ENCODE assay signal across 13 cellular contexts in genomic region chr4:124804584-124804983, GRCh38.
A peak's percentile ranks its signal among the peaks of the same experiment; 100 is the strongest.
DNase-seq lines count a peak whose midpoint lies in the region; ATAC-seq and TF ChIP-seq lines count a peak whose summit lies in the region.
"Had no signal": no experiment of that assay in that cellular context is flagged by ENCODE, and none has a peak within 500 bp of the region (broad histone marks: within the 10 kb centered on the region; RNA-seq: fewer than 3 reads in every experiment).

No MANE protein-coding gene starts in this region.

- TF ChIP-seq CTCF in IMR-90 (conservative IDR thresholded peaks at IDR 0.05; ENCODE audit: low read depth, low read length), result no peak
- no peak for TF ChIP-seq CTCF in osteoblast (IDR thresholded peaks at IDR 0.05; ENCODE audit: extremely low read depth, low read depth, low read length)

- H3K56ac ChIP-seq in IMR-90 (ENCODE audit: extremely low read depth, insufficient read depth, low read length), result no peak overlapping the region

- H2BK120ac ChIP-seq in IMR-90 (ENCODE audit: low read depth, low read length), result no peak overlapping the region

- no peak overlapping the region for H4K91ac ChIP-seq in IMR-90 (ENCODE audit: insufficient read depth, low read depth, low read length)

- dilution Hi-C loops in IMR-90 (cut with HindIII; ENCODE audit: low sequenced_read_pairs, unreplicated experiment), result no loop called here

- no peak overlapping the region for H2AK5ac ChIP-seq in IMR-90 (ENCODE audit: low read depth, low read length)

- H2AK9ac ChIP-seq in IMR-90 (replicated peaks; ENCODE audit: low read depth, low read length, poor library complexity), result no peak overlapping the region

- ATAC-seq in GM19324 (IDR thresholded peaks at IDR 0.05; ENCODE audit: low FRiP score, unreplicated experiment) (peak; percentile 90), HG02763 (IDR thresholded peaks at IDR 0.05; ENCODE audit: unreplicated experiment) (peak; percentile 85), IMR-90 (ENCODE audit: low read depth) (no peak)

- no peaks in the 10 kb centered on the region for H3K9me3 ChIP-seq in IMR-90 (ENCODE audit: control insufficient read depth, insufficient read depth, low read length)
- H3K9me3 ChIP-seq in osteoblast (ENCODE audit: low read depth, low read length), result no peaks in the 10 kb centered on the region

- no peaks in the 10 kb centered on the region for H3K79me1 ChIP-seq in IMR-90 (ENCODE audit: low read depth in 1 of 2, low read length in 2 of 2)

- H3K18ac ChIP-seq in IMR-90 (ENCODE audit: low read depth, low read length), result no peak overlapping the region

- H3K9ac ChIP-seq in IMR-90 (ENCODE audit: low read depth, low read length), result no peak overlapping the region

- no peak overlapping the region for H2BK5ac ChIP-seq in IMR-90 (ENCODE audit: low read depth, low read length, poor library complexity, severe bottlenecking)

- H3K27me3 ChIP-seq in IMR-90 (ENCODE audit: control insufficient read depth, insufficient read depth, low read length) (no peaks in the 10 kb centered on the region), osteoblast (ENCODE audit: insufficient read depth, low read length) (no peaks in the 10 kb centered on the region)

- POLR2A ChIA-PET in IMR-90 (lab: Charles Lee; ENCODE audit: unreplicated experiment), result no interaction called here

- peak; percentile 18 for DNase-seq in IMR-90
- DNase-seq in renal cortical epithelial cell (ENCODE audit: low read depth), result peak; percentile 71
- no peak for DNase-seq in osteoblast (ENCODE audit: insufficient read length, low spot score, missing footprints)
- DNase-seq in GM19238 (ENCODE audit: insufficient read length, low spot score), result no peak
- no peak for DNase-seq in COR-L47 (lab: John Stamatoyannopoulos, UW)
- DNase-seq: activated CD4-positive, alpha-beta T cell treated with anti-CD3 and anti-CD28 coated beads, Interleukin-2, amount 10 ng/mL, durations not matched to agents 7 days and 5 days; activated naive CD8-positive, alpha-beta T cell treated with anti-CD3 and anti-CD28 coated beads, Interleukin-2, amount 10 ng/mL, durations not matched to agents 7 days and 5 days; DMS 273 treated with DMSO at 0.1 percent for 48 hours; kidney; NCI-H2171; stimulated activated CD4-positive, alpha-beta T cell treated with anti-CD3 and anti-CD28 coated beads, Interleukin-15, amount 100 ng/mL, for 24 hours had no signal

- H3K36me3 ChIP-seq in IMR-90 (ENCODE audit: control insufficient read depth, insufficient read depth, low read length), result no peaks in the 10 kb centered on the region
- H3K36me3 ChIP-seq in osteoblast (ENCODE audit: insufficient read depth, low read length), result no peaks in the 10 kb centered on the region

- no TSS peak for BruUV-seq in IMR-90 (replicated peaks; lab: Mats Ljungman, UMichigan)

- H2BK15ac ChIP-seq in IMR-90 (ENCODE audit: low read depth, low read length), result no peak overlapping the region

- H3K27ac ChIP-seq in IMR-90 (ENCODE audit: insufficient read depth, low read length) (no peak overlapping the region), osteoblast (ENCODE audit: low read depth, low read length) (no peak overlapping the region)

- in situ Hi-C loops in IMR-90 (cut with MboI; ENCODE audit: low sequenced_read_pairs), result no loop called here

- H2BK20ac ChIP-seq in IMR-90 (ENCODE audit: low read depth, low read length), result no peak overlapping the region

- no peak overlapping the region for H4K8ac ChIP-seq in IMR-90 (ENCODE audit: low read depth in 2 of 2, low read length in 2 of 2)

- H4K20me1 ChIP-seq in IMR-90 (ENCODE audit: insufficient read depth, low read length), result no peaks in the 10 kb centered on the region
- no peaks in the 10 kb centered on the region for H4K20me1 ChIP-seq in osteoblast (ENCODE audit: insufficient read depth, low read length)

- H3K14ac ChIP-seq in IMR-90 (replicated peaks; ENCODE audit: low read depth, low read length), result no peak overlapping the region

- TF ChIP-seq POLR2A in IMR-90 (IDR thresholded peaks at IDR 0.05; ENCODE audit: low read depth, low read length), result no peak

- H3K4me2 ChIP-seq in IMR-90 (ENCODE audit: low read depth, low read length), result no peak overlapping the region
- no peak overlapping the region for H3K4me2 ChIP-seq in osteoblast (ENCODE audit: insufficient read depth, low read length)

- H3K4me1 ChIP-seq in IMR-90 (ENCODE audit: control insufficient read depth, insufficient read depth, low read length) (no peaks in the 10 kb centered on the region), osteoblast (ENCODE audit: insufficient read depth, low read length) (no peaks in the 10 kb centered on the region)

- H3K9me1 ChIP-seq in IMR-90 (ENCODE audit: insufficient read depth, low read length), result no peaks in the 10 kb centered on the region

- no peak overlapping the region for H2AFZ ChIP-seq in IMR-90 (replicated peaks; ENCODE audit: low read length, poor library complexity)
- H2AFZ ChIP-seq in osteoblast (ENCODE audit: low read length), result no peak overlapping the region

- TF ChIP-seq RAD21 in IMR-90 (IDR thresholded peaks at IDR 0.05; ENCODE audit: low read length), result no peak

- no peak overlapping the region for H4K5ac ChIP-seq in IMR-90 (ENCODE audit: low read depth, low read length)

- CTCF ChIA-PET in IMR-90 (lab: Yijun Ruan, JAX), result no interaction called here

- no peak overlapping the region for H3K4me3 ChIP-seq in IMR-90 (ENCODE audit: insufficient read depth, low read depth, low read length)
- H3K4me3 ChIP-seq in osteoblast (ENCODE audit: insufficient read depth, low read length), result no peak overlapping the region

- H3K4ac ChIP-seq in IMR-90 (ENCODE audit: low read depth, low read length), result no peak overlapping the region

- H3K23ac ChIP-seq in IMR-90 (ENCODE audit: low read depth, low read length), result no peak overlapping the region

- intact Hi-C loops in IMR-90 (cut with micrococcal nuclease), result no loop called here

- no peaks in the 10 kb centered on the region for H3K79me2 ChIP-seq in osteoblast (ENCODE audit: insufficient read depth, low read length)

TF ChIP-seq in IMR-90, 13 proteins besides CTCF, POLR2A, EP300 and RAD21:
- no peak for TF ChIP-seq CHD1 (IDR thresholded peaks at IDR 0.05; ENCODE audit: low read depth, low read length)
- no peak for TF ChIP-seq MAZ (IDR thresholded peaks at IDR 0.05; ENCODE audit: borderline replicate concordance, low read depth, low read length)
- TF ChIP-seq SMC3 (IDR thresholded peaks at IDR 0.05; ENCODE audit: low read depth, low read length), result no peak
- TF ChIP-seq RCOR1 (IDR thresholded peaks at IDR 0.05; ENCODE audit: insufficient replicate concordance, low read length), result no peak
- TF ChIP-seq, protein P1, sequence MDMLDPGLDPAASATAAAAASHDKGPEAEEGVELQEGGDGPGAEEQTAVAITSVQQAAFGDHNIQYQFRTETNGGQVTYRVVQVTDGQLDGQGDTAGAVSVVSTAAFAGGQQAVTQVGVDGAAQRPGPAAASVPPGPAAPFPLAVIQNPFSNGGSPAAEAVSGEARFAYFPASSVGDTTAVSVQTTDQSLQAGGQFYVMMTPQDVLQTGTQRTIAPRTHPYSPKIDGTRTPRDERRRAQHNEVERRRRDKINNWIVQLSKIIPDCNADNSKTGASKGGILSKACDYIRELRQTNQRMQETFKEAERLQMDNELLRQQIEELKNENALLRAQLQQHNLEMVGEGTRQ (IDR thresholded peaks at IDR 0.05; ENCODE audit: low read depth, low read length), result no peak
- TF ChIP-seq, protein P2, sequence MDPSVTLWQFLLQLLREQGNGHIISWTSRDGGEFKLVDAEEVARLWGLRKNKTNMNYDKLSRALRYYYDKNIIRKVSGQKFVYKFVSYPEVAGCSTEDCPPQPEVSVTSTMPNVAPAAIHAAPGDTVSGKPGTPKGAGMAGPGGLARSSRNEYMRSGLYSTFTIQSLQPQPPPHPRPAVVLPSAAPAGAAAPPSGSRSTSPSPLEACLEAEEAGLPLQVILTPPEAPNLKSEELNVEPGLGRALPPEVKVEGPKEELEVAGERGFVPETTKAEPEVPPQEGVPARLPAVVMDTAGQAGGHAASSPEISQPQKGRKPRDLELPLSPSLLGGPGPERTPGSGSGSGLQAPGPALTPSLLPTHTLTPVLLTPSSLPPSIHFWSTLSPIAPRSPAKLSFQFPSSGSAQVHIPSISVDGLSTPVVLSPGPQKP (IDR thresholded peaks at IDR 0.05; ENCODE audit: borderline replicate concordance, low read depth, low read length), result no peak

Comparison
In these comparisons a context has a peak if more than half of its experiments do, and no peak if none do; other contexts are left out.
1. DNase-seq: peak in IMR-90 (single experiment) and renal cortical epithelial cell (single experiment); none in osteoblast (single experiment), GM19238 (single experiment) and COR-L47 (single experiment).